Comparison of ENCODE assay signal across 1 cellular context in the genomic region with DNA sequence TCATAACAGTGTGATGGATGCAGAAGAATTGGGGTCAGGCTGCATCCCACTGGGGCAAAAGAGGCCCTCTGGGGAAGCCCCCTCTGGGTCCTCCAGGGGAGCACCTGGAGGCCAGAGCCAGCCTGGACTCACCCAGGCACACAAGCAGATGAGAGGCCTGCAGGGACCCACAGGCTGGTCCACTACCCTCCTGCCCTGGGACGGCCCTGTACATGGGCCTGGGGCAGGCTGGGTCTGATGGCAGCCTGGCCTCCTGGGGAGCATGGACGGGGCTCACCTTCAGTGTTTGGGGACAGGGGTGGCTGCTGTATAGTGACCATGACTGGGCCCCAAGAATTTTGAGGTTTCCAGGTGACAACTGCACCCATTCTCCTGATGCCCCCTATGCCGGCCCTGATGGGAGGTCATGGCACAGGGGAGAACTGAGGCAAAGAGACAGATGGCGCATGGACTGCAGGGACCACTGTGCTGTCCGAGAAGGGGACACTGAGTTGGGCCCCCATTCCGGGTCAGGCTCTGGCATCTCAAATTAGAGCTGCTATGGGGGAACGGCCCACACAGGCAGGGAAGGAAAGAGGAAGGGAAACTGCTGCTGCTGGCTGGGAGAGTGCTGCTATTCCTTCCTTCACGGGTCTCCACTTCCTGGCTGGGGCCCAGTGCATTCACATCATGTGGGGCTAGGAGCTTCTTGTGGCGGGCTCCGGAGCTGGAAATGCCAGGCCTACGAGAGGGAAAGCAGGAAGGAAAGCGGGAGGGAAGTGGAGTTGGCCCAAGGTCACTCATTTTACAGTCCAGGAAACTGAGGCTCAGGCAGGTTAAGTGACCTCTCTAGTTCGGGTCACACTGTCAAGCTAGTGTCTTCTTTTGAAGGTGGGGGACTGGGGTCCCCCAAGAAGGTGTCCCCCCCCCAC.
A peak's percentile ranks its signal among the peaks of the same experiment; 100 is the strongest.
TF ChIP-seq lines count a peak whose summit lies in the region.

No MANE protein-coding gene starts in this region.

TF ChIP-seq in WTC11, 78 proteins besides CTCF, POLR2A, EP300 and RAD21 (continued from another document):
- TF ChIP-seq, protein P1, sequence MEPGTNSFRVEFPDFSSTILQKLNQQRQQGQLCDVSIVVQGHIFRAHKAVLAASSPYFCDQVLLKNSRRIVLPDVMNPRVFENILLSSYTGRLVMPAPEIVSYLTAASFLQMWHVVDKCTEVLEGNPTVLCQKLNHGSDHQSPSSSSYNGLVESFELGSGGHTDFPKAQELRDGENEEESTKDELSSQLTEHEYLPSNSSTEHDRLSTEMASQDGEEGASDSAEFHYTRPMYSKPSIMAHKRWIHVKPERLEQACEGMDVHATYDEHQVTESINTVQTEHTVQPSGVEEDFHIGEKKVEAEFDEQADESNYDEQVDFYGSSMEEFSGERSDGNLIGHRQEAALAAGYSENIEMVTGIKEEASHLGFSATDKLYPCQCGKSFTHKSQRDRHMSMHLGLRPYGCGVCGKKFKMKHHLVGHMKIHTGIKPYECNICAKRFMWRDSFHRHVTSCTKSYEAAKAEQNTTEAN (CRISPR knock-in tag; IDR thresholded peaks at IDR 0.05), result 0 out of 2 replicates have a peak, but pooled peaks have one; percentile 27
- 0 out of 2 replicates have a peak, but pooled peaks have one; percentile 48 for TF ChIP-seq ESRRA (CRISPR knock-in tag; IDR thresholded peaks at IDR 0.05; ENCODE audit: borderline replicate concordance)
- TF ChIP-seq, protein P2, sequence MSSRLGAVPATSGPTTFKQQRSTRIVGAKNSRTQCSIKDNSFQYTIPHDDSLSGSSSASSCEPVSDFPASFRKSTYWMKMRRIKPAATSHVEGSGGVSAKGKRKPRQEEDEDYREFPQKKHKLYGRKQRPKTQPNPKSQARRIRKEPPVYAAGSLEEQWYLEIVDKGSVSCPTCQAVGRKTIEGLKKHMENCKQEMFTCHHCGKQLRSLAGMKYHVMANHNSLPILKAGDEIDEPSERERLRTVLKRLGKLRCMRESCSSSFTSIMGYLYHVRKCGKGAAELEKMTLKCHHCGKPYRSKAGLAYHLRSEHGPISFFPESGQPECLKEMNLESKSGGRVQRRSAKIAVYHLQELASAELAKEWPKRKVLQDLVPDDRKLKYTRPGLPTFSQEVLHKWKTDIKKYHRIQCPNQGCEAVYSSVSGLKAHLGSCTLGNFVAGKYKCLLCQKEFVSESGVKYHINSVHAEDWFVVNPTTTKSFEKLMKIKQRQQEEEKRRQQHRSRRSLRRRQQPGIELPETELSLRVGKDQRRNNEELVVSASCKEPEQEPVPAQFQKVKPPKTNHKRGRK (CRISPR knock-in tag; IDR thresholded peaks at IDR 0.05; ENCODE audit: borderline replicate concordance), result no peak
